In genomic region chr1:175023043-175023921, GRCh38 we compare ENCODE assay signal across 1 cellular context.
TF ChIP-seq lines count a peak whose summit lies in the region.

Gene MRPS14, minus strand, starts transcription at chr1:175023425. Its CDS starts 17 bp downstream, at chr1:175023408.

TF ChIP-seq in K562, 482 proteins besides CTCF, POLR2A, EP300 and RAD21 (continued from another document):
- TF ChIP-seq MIER1 (IDR thresholded peaks at IDR 0.05; ENCODE audit: low read depth) (0 out of 2 replicates have a peak, but pooled peaks have one; percentile 30), LCOR (CRISPR knock-in tag; IDR thresholded peaks at IDR 0.05) (peak; percentile 99), ZNF263 (CRISPR knock-in tag; IDR thresholded peaks at IDR 0.05; ENCODE audit: borderline replicate concordance) (peak; percentile 24; the same call in 1 of the 2 replicates), ERF (CRISPR knock-in tag; IDR thresholded peaks at IDR 0.05) (0 out of 2 replicates have a peak, but pooled peaks have one; percentile 30), BCLAF1 (IDR thresholded peaks at IDR 0.05; ENCODE audit: borderline replicate concordance in 1 of 2, control insufficient read depth in 1 of 2, low read depth in 2 of 2, low read length in 1 of 2) (0 out of 4 replicates have a peak, but pooled peaks of 1 of the 2 experiments have one; percentile 45), MYNN (IDR thresholded peaks at IDR 0.05) (0 out of 2 replicates have a peak, but pooled peaks have one; percentile 24), MYNN (CRISPR knock-in tag; IDR thresholded peaks at IDR 0.05) (no peak), ZBTB43 (CRISPR knock-in tag; IDR thresholded peaks at IDR 0.05) (no peak), TRIM28 (IDR thresholded peaks at IDR 0.05) (peak; percentile 63)
